9 cellular contexts compared by ENCODE assay signal in the genomic region with DNA sequence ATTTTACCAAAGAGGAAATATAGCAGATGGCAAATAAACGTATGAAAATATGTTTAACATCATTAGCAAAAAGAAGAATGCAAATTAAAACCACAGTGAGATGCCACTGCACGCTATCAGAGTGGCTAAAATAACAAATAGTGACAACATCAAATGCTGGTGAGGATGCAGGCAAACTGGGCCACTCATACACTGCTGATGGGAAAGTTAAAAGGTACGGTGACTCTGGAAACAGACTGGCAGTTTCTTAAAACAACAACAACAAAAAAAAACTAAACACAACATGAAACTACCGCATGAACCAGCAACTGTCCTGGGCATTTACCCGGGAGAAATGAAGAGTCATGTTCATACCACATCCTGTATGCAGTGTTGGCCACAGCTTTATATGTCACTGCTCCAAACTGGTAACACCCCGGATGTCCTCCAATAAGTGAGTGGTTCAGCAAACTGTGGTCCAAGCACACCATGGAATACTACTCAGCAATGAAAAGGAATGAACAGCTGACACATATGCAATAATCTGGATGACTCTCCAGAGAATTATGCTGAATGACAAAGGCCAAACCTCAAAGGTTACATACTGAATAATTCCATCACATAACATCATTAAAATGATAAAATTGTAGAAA. TPM values are rescaled to one million over a fixed set of nuclear protein-coding genes. Genes with fewer than 3 reads are reported as not detected.
A peak's percentile ranks its signal among the peaks of the same experiment; 100 is the strongest.
DNase-seq lines count a peak whose midpoint lies in the region; ATAC-seq, FAIRE-seq and TF ChIP-seq lines count a peak whose summit lies in the region.
"Had no signal": no experiment of that assay in that cellular context is flagged by ENCODE, and none has a peak within 500 bp of the region (broad histone marks: within the 10 kb centered on the region; RNA-seq: fewer than 3 reads in every experiment).

No MANE protein-coding gene starts in this region.

- TF ChIP-seq CTCF in kidney (IDR thresholded peaks at IDR 0.05; ENCODE audit: borderline replicate concordance, extremely low read depth, insufficient read depth): no peak

- peaks cover 26 to 32% of the 10 kb centered on the region in 2 donors for H3K4me1 ChIP-seq in kidney (ENCODE audit: control insufficient read depth in 1 of 2, insufficient read depth in 1 of 2, low read depth in 1 of 2, low read length in 2 of 2)

- ATAC-seq in GM18498 (IDR thresholded peaks at IDR 0.05; ENCODE audit: unreplicated experiment) (peak; percentile 49), GM21737 (IDR thresholded peaks at IDR 0.05; ENCODE audit: unreplicated experiment) (peak; percentile 43), left colon (peak; percentile 37)
- ATAC-seq: HCT116 had no signal

- intact Hi-C loops in left colon (cut with DNase I, micrococcal nuclease) (no loop called here), kidney (cut with DNase I) (no loop called here)

- H3K36me3 ChIP-seq in kidney (ENCODE audit: control insufficient read depth in 1 of 2, insufficient read depth in 2 of 2, low read length in 2 of 2): no peaks in the 10 kb centered on the region

- no peak for FAIRE-seq in kidney (lab: Jason Lieb, UNC)

- DNase-seq in RKO (ENCODE audit: low spot score): peak; percentile 30
- no peak for DNase-seq in left colon
- no peak for DNase-seq in iPS-NIHi7 (ENCODE audit: extremely low spot score)
- DNase-seq in kidney: no peak
- DNase-seq in epidermal melanocyte (ENCODE audit: insufficient read length, low spot score): no peak
- no peak for DNase-seq in mucosa of gallbladder (ENCODE audit: low spot score)

- H3K4me3 ChIP-seq in kidney (ENCODE audit: low read length in 2 of 2): no peak overlapping the region

- H3K9me3 ChIP-seq in kidney (ENCODE audit: control insufficient read depth in 1 of 2, low read length in 2 of 2): no peaks in the 10 kb centered on the region

- no peak overlapping the region for H3K27ac ChIP-seq in kidney (ENCODE audit: low read depth in 2 of 2, low read length in 2 of 2)

- no peak overlapping the region for H3K9ac ChIP-seq in kidney (ENCODE audit: low read length in 2 of 2)

RNA-seq across cellular contexts. Expression of a gene that starts 22.3 kb away (rescaled TPM):
- 10 to 100 TPM; 33.4 to 41.1 TPM for total RNA-seq in left colon
- total RNA-seq in kidney: 43.3 TPM
- 34.2 TPM for polyA plus RNA-seq in kidney (ENCODE audit: insufficient read depth, low read depth, low replicate concordance)
- total RNA-seq in mucosa of gallbladder: 46.1 TPM

RNA-seq across cellular contexts. Expression of a gene that starts 46.5 kb away (rescaled TPM):
- total RNA-seq in left colon (not detected), kidney (not detected), mucosa of gallbladder (not detected)
- not detected for polyA plus RNA-seq in kidney (ENCODE audit: insufficient read depth, low read depth, low replicate concordance)

RNA-seq across cellular contexts. Expression of a gene that starts 46.7 kb away (rescaled TPM):
- total RNA-seq in left colon (1 to 10 TPM; 1.4 to 2.4 TPM), kidney (8.6 TPM), mucosa of gallbladder (11.2 TPM)
- 6.2 TPM for polyA plus RNA-seq in kidney (ENCODE audit: insufficient read depth, low read depth, low replicate concordance)
